Comparison of ENCODE assay signal across 8 cellular contexts in the genomic region with DNA sequence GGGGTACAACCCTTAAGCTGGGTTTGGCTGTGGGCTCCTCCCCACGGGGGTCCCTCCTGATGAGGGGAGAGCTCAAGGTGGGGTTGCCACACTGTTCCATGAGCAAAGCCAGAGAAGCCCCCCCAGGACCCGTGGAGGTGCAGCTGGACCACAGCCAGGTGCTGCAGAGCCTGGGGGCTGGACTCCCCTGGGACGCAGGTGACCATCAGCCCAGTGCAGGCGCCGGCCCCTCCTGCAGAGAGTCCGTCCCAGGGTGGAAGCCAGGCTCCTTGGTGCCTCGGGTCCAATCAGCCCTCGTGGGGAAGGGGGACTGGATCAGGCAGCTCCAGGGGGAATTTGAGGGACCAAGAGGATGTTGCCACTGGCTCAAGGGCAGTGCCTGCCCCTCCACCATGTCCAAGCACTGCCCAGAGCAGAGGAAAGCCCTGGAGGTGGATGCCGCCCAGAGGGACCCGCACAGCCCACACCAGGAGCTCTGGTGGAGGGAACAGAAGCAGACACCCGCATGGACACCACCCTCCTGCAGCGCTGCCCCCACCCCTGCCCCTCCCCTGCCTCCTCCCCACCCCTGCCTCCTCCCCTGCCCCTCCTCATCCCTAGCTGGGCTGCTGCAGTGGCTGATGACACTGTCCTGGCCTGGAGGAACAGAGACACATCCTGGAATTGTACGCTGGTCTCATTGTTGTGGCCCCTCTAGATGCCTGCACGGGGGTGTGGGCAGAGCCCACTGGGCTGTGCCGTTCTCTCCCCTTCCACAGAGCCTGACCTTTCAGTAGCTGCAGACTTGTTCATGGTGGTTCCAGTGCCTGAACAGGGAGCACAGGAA.
"Had no signal": no experiment of that assay in that cellular context is flagged by ENCODE, and none has a peak within 500 bp of the region (broad histone marks: within the 10 kb centered on the region; RNA-seq: fewer than 3 reads in every experiment).

No MANE protein-coding gene starts in this region.

- H3K27ac ChIP-seq: pancreas had no signal

- DNase-seq: activated CD4-positive, alpha-beta T cell treated with anti-CD3 and anti-CD28 coated beads, Interleukin-2, amount 50 U/mL, for 4 hours; activated T-cell treated with anti-CD3 and anti-CD28 coated beads, Interleukin-2, amount 50 U/mL, for 1 hour; amniotic stem cell; cerebellar nuclear complex; endodermal cell; stimulated activated CD4-positive, alpha-beta T cell treated with anti-CD3 and anti-CD28 coated beads, Interleukin-2, amount 100 ng/mL, for 48 hours; stimulated activated naive CD4-positive, alpha-beta T cell treated with Interleukin-2 at 50 U/mL for 16 hours had no signal

- H3K4me3 ChIP-seq: pancreas had no signal

- FAIRE-seq: pancreas had no signal

- H3K9me3 ChIP-seq: pancreas had no signal

- H3K36me3 ChIP-seq: pancreas had no signal

- H3K4me1 ChIP-seq: pancreas had no signal

- H3K27me3 ChIP-seq: pancreas had no signal
